ENCODE assay signal across 8 cellular contexts in genomic region chr1:151047925-151048644, GRCh38. TPM values are rescaled to one million over a fixed set of nuclear protein-coding genes. Genes with fewer than 3 reads are reported as not detected.
A peak's percentile ranks its signal among the peaks of the same experiment; 100 is the strongest.
DNase-seq lines count a peak whose midpoint lies in the region; ATAC-seq and TF ChIP-seq lines count a peak whose summit lies in the region.

No MANE protein-coding gene starts in this region.

- peaks cover 34% of the 10 kb centered on the region for H3K36me3 Mint-ChIP-seq in activated CD8-positive, alpha-beta T cell treated with anti-CD3 and anti-CD28 coated beads, Interleukin-2, amount 10 ng/mL, durations not matched to agents 7 days and 5 days (ENCODE audit: low read depth)
- H3K36me3 Mint-ChIP-seq in endothelial cell (ENCODE audit: low read depth, unreplicated experiment): peaks cover 8% of the 10 kb centered on the region
- H3K36me3 Mint-ChIP-seq in memory B cell: peaks cover 12% of the 10 kb centered on the region

- DNase-seq in 8988T: peak; percentile 81
- peak; percentile 78 for DNase-seq in GM13977 (ENCODE audit: low spot score)
- DNase-seq in NCI-H526 treated with DMSO at 0.1 percent for 48 hours (lab: John Stamatoyannopoulos, UW): peak; percentile 86
- peak; percentile 78 for DNase-seq in activated CD8-positive, alpha-beta T cell treated with anti-CD3 and anti-CD28 coated beads, Interleukin-2, amount 10 ng/mL, durations not matched to agents 7 days and 5 days
- peak; percentile 67 for DNase-seq in endothelial cell (ENCODE audit: low spot score)
- DNase-seq in memory B cell (ENCODE audit: low spot score in 2 of 2): peak; percentile 40 to 63
- DNase-seq in stimulated activated naive CD8-positive, alpha-beta T cell treated with anti-CD3 and anti-CD28 coated beads, Interleukin-15, amount 100 ng/mL, for 72 hours: peak; percentile 72 to 79

- H3K4me3 Mint-ChIP-seq in activated CD8-positive, alpha-beta T cell treated with anti-CD3 and anti-CD28 coated beads, Interleukin-2, amount 10 ng/mL, durations not matched to agents 7 days and 5 days: peak overlapping the region; percentile 89
- peak overlapping the region; percentile 93 for H3K4me3 Mint-ChIP-seq in endothelial cell (ENCODE audit: unreplicated experiment)
- peak overlapping the region; percentile 92 for H3K4me3 Mint-ChIP-seq in memory B cell
- H3K4me3 Mint-ChIP-seq in stimulated activated naive CD8-positive, alpha-beta T cell treated with anti-CD3 and anti-CD28 coated beads, Interleukin-15, amount 100 ng/mL, for 72 hours: peak overlapping the region; percentile 92 to 96

- POLR2A ChIA-PET in activated CD8-positive, alpha-beta T cell treated with anti-CD3 and anti-CD28 coated beads, Interleukin-2, amount 10 ng/mL, durations not matched to agents 7 days and 5 days (lab: Charles Lee): interaction anchor here (1.0 to 4.0 kb wide), 7 partner anchors 10 to 299 kb away, joined by 3 to 32 read pairs (median 4); partner anchors contain the start of genes CDC42SE1, MINDY1, MLLT11 and RFX5

- in situ Hi-C loops in GM13977 (cut with MboI; ENCODE audit: low pct_unique_long_range_greater_than_20kb, low sequenced_read_pairs, unreplicated experiment): no loop called here

- H3K4me1 Mint-ChIP-seq in activated CD8-positive, alpha-beta T cell treated with anti-CD3 and anti-CD28 coated beads, Interleukin-2, amount 10 ng/mL, durations not matched to agents 7 days and 5 days (ENCODE audit: low read depth): peaks cover 48% of the 10 kb centered on the region
- H3K4me1 Mint-ChIP-seq in endothelial cell (ENCODE audit: unreplicated experiment) (no peaks in the 10 kb centered on the region), memory B cell (peaks cover 25% of the 10 kb centered on the region)
- peaks cover 65% of the 10 kb centered on the region for H3K4me1 Mint-ChIP-seq in stimulated activated naive CD8-positive, alpha-beta T cell treated with anti-CD3 and anti-CD28 coated beads, Interleukin-15, amount 100 ng/mL, for 72 hours

- CTCF ChIA-PET in activated CD8-positive, alpha-beta T cell treated with anti-CD3 and anti-CD28 coated beads, Interleukin-2, amount 10 ng/mL, durations not matched to agents 7 days and 5 days (lab: Charles Lee): interaction anchor here (0.7 to 7.8 kb wide), 16 partner anchors 12 to 204 kb away, joined by 3 to 77 read pairs (median 5); partner anchors contain the start of genes ANXA9, CDC42SE1, MINDY1 and MLLT11

- H3K9me3 Mint-ChIP-seq in activated CD8-positive, alpha-beta T cell treated with anti-CD3 and anti-CD28 coated beads, Interleukin-2, amount 10 ng/mL, durations not matched to agents 7 days and 5 days (ENCODE audit: insufficient read depth): no peaks in the 10 kb centered on the region
- H3K9me3 Mint-ChIP-seq in endothelial cell (ENCODE audit: unreplicated experiment) (no peaks in the 10 kb centered on the region), memory B cell (no peaks in the 10 kb centered on the region)
- no peaks in the 10 kb centered on the region for H3K9me3 Mint-ChIP-seq in stimulated activated naive CD8-positive, alpha-beta T cell treated with anti-CD3 and anti-CD28 coated beads, Interleukin-15, amount 100 ng/mL, for 72 hours

- peak overlapping the region; percentile 90 for H3K27ac Mint-ChIP-seq in activated CD8-positive, alpha-beta T cell treated with anti-CD3 and anti-CD28 coated beads, Interleukin-2, amount 10 ng/mL, durations not matched to agents 7 days and 5 days
- H3K27ac Mint-ChIP-seq in endothelial cell (ENCODE audit: unreplicated experiment) (peak overlapping the region; percentile 31), memory B cell (peak overlapping the region; percentile 88)
- H3K27ac Mint-ChIP-seq in stimulated activated naive CD8-positive, alpha-beta T cell treated with anti-CD3 and anti-CD28 coated beads, Interleukin-15, amount 100 ng/mL, for 72 hours: peak overlapping the region; percentile 96 to 98

- ATAC-seq in HG03196 (IDR thresholded peaks at IDR 0.05; ENCODE audit: unreplicated experiment) (peak; percentile 46), memory B cell (ENCODE audit: low read depth) (peak; percentile 82)
- peak; percentile 80 for ATAC-seq in activated CD8-positive, alpha-beta T cell treated with anti-CD3 and anti-CD28 coated beads, Interleukin-2, amount 10 ng/mL, durations not matched to agents 7 days and 5 days
- peak; percentile 91 for ATAC-seq in stimulated activated naive CD8-positive, alpha-beta T cell treated with anti-CD3 and anti-CD28 coated beads, Interleukin-15, amount 100 ng/mL, for 72 hours

- TF ChIP-seq CTCF in GM13977 (IDR thresholded peaks at IDR 0.05; ENCODE audit: extremely low read depth, insufficient read depth, missing control alignments) (peak; percentile 51), endothelial cell (IDR thresholded peaks at IDR 0.05; ENCODE audit: unreplicated experiment) (peak; percentile 67)

- no peaks in the 10 kb centered on the region for H3K27me3 Mint-ChIP-seq in activated CD8-positive, alpha-beta T cell treated with anti-CD3 and anti-CD28 coated beads, Interleukin-2, amount 10 ng/mL, durations not matched to agents 7 days and 5 days (ENCODE audit: low read depth)
- H3K27me3 Mint-ChIP-seq in endothelial cell (ENCODE audit: unreplicated experiment): peaks cover 4% of the 10 kb centered on the region
- no peaks in the 10 kb centered on the region for H3K27me3 Mint-ChIP-seq in memory B cell
- H3K27me3 Mint-ChIP-seq in stimulated activated naive CD8-positive, alpha-beta T cell treated with anti-CD3 and anti-CD28 coated beads, Interleukin-15, amount 100 ng/mL, for 72 hours: no peaks in the 10 kb centered on the region

RNA-seq across cellular contexts. Expression of gene C1orf56, which starts 0.5 kb away (rescaled TPM):
- total RNA-seq in activated CD8-positive, alpha-beta T cell treated with anti-CD3 and anti-CD28 coated beads, Interleukin-2, amount 10 ng/mL, durations not matched to agents 7 days and 5 days: 1 to 10 TPM; 1.3 TPM
- 1.0 TPM for total RNA-seq in endothelial cell (ENCODE audit: unreplicated experiment)

RNA-seq across cellular contexts. Expression of gene CDC42SE1, which starts 11.3 kb away (rescaled TPM):
- 100 to 1,000 TPM; 238 to 245 TPM for total RNA-seq in activated CD8-positive, alpha-beta T cell treated with anti-CD3 and anti-CD28 coated beads, Interleukin-2, amount 10 ng/mL, durations not matched to agents 7 days and 5 days
- total RNA-seq in endothelial cell (ENCODE audit: unreplicated experiment): 180 TPM

RNA-seq across cellular contexts. Expression of gene BNIPL, which starts 11.7 kb away (rescaled TPM):
- total RNA-seq in activated CD8-positive, alpha-beta T cell treated with anti-CD3 and anti-CD28 coated beads, Interleukin-2, amount 10 ng/mL, durations not matched to agents 7 days and 5 days: 1 to 10 TPM; 1.1 to 1.8 TPM
- 1.5 TPM for total RNA-seq in endothelial cell (ENCODE audit: unreplicated experiment)

RNA-seq across cellular contexts. Expression of gene MLLT11, which starts 12.1 kb away (rescaled TPM):
- total RNA-seq in activated CD8-positive, alpha-beta T cell treated with anti-CD3 and anti-CD28 coated beads, Interleukin-2, amount 10 ng/mL, durations not matched to agents 7 days and 5 days: 1 to 10 TPM; 5.7 to 6.0 TPM
- 27.8 TPM for total RNA-seq in endothelial cell (ENCODE audit: unreplicated experiment)

RNA-seq across cellular contexts. Expression of gene GABPB2, which starts 22.5 kb away (rescaled TPM):
- total RNA-seq in activated CD8-positive, alpha-beta T cell treated with anti-CD3 and anti-CD28 coated beads, Interleukin-2, amount 10 ng/mL, durations not matched to agents 7 days and 5 days: 10 to 100 TPM; 32.7 to 34.4 TPM
- 4.1 TPM for total RNA-seq in endothelial cell (ENCODE audit: unreplicated experiment)

Comparison
In these comparisons a context has a peak if more than half of its experiments do, and no peak if none do; other contexts are left out.
1. Peak in every context shown above with its lines: DNase-seq and ATAC-seq.
2. H3K27ac Mint-ChIP-seq: peak in every context shown above with its lines; median percentile 97 in stimulated activated naive CD8-positive, alpha-beta T cell treated with anti-CD3 and anti-CD28 coated beads, Interleukin-15, amount 100 ng/mL, for 72 hours; 90 in activated CD8-positive, alpha-beta T cell treated with anti-CD3 and anti-CD28 coated beads, Interleukin-2, amount 10 ng/mL, durations not matched to agents 7 days and 5 days; 88 in memory B cell; 31 in endothelial cell.